Comparison of ENCODE assay signal across 25 cellular contexts in genomic region chr6:119343167-119343566, GRCh38. TPM values are rescaled to one million over a fixed set of nuclear protein-coding genes. Genes with fewer than 3 reads are reported as not detected.
DNase-seq lines count a peak whose midpoint lies in the region; ATAC-seq and TF ChIP-seq lines count a peak whose summit lies in the region.
"Had no signal": no experiment of that assay in that cellular context is flagged by ENCODE, and none has a peak within 500 bp of the region (broad histone marks: within the 10 kb centered on the region; RNA-seq: fewer than 3 reads in every experiment).

No MANE protein-coding gene starts in this region.

- H3K9me3 ChIP-seq in MM.1S (replicated peaks; ENCODE audit: insufficient read depth, low read length): no peaks in the 10 kb centered on the region
- H3K9me3 ChIP-seq in smooth muscle cell (replicated peaks; ENCODE audit: low read depth): no peaks in the 10 kb centered on the region
- H3K9me3 ChIP-seq: ascending aorta had no signal

- H3K9me3 Mint-ChIP-seq in activated T-cell treated with anti-CD3 and anti-CD28 coated beads, Interleukin-2, amount 50 U/mL, for 24 hours: no peaks in the 10 kb centered on the region
- H3K9me3 Mint-ChIP-seq in effector memory CD8-positive, alpha-beta T cell: no peaks in the 10 kb centered on the region
- H3K9me3 Mint-ChIP-seq: CD14-positive monocyte; GM23338; mesothelial cell of epicardium; neural progenitor cell; T-helper 2 cell treated with Interferon-gamma antibody and Interleukin-4, amounts not matched to agents 5 μg/mL and 100 μg/mL, for 36 hours; type B pancreatic cell had no signal

- no peak for DNase-seq in activated T-cell treated with anti-CD3 and anti-CD28 coated beads, Interleukin-2, amount 50 U/mL, for 24 hours
- DNase-seq in activated T-cell treated with anti-CD3 and anti-CD28 coated beads for 4 hours (no peak), MM.1S (no peak), smooth muscle cell (lab: John Stamatoyannopoulos, UW; ENCODE audit: unreplicated experiment) (no peak), iPS-NIHi7 (ENCODE audit: extremely low spot score) (no peak), HT-29 (ENCODE audit: low spot score) (no peak)
- no peak for DNase-seq in effector memory CD8-positive, alpha-beta T cell
- DNase-seq: activated naive CD4-positive, alpha-beta T cell; cerebellar nuclear complex; DMS53; hypothalamus; kidney glomerular epithelial cell; NCI-H187; NCI-H446 treated with DMSO at 0.1 percent for 48 hours; SIG-M5; stimulated activated CD4-positive, alpha-beta T cell treated with anti-CD3 and anti-CD28 coated beads, Interleukin-15, amount 100 ng/mL, for 24 hours; stimulated activated naive CD4-positive, alpha-beta T cell had no signal

- H3K4me1 Mint-ChIP-seq in activated T-cell treated with anti-CD3 and anti-CD28 coated beads, Interleukin-2, amount 50 U/mL, for 24 hours (ENCODE audit: low read depth): peaks cover 82% of the 10 kb centered on the region
- H3K4me1 Mint-ChIP-seq in effector memory CD8-positive, alpha-beta T cell (ENCODE audit: low read depth in 2 of 2): peaks cover 52 to 72% of the 10 kb centered on the region in 2 donors

- no peaks in the 10 kb centered on the region for H3K27me3 Mint-ChIP-seq in activated T-cell treated with anti-CD3 and anti-CD28 coated beads, Interleukin-2, amount 50 U/mL, for 24 hours
- H3K27me3 Mint-ChIP-seq in effector memory CD8-positive, alpha-beta T cell: no peaks in the 10 kb centered on the region

- peaks cover 15% of the 10 kb centered on the region for H3F3A ChIP-seq in MM.1S (ENCODE audit: insufficient read depth, low read length)
- H3F3A ChIP-seq in smooth muscle cell (ENCODE audit: low read depth): no peaks in the 10 kb centered on the region

- no peak overlapping the region for H3K4me3 Mint-ChIP-seq in activated T-cell treated with anti-CD3 and anti-CD28 coated beads, Interleukin-2, amount 50 U/mL, for 24 hours
- peak overlapping the region in 1 of 2 donors; percentile 9 for H3K4me3 Mint-ChIP-seq in effector memory CD8-positive, alpha-beta T cell
- H3K4me3 Mint-ChIP-seq: CD14-positive monocyte; GM23338; mesothelial cell of epicardium; neural progenitor cell; T-helper 2 cell treated with Interferon-gamma antibody and Interleukin-4, amounts not matched to agents 5 μg/mL and 100 μg/mL, for 36 hours had no signal

- TF ChIP-seq CTCF in MM.1S (IDR thresholded peaks at IDR 0.05; ENCODE audit: low read length) (no peak), smooth muscle cell (IDR thresholded peaks at IDR 0.05; ENCODE audit: borderline replicate concordance, insufficient read depth, poor library complexity, severe bottlenecking) (no peak)

- peak; percentile 28 for ATAC-seq in effector memory CD8-positive, alpha-beta T cell (replicated peaks)
- ATAC-seq in GM19397 (IDR thresholded peaks at IDR 0.05; ENCODE audit: unreplicated experiment): no peak
- ATAC-seq: GM23338 had no signal

- H3K4me1 ChIP-seq in MM.1S (ENCODE audit: low read length): peaks cover 42% of the 10 kb centered on the region
- H3K4me1 ChIP-seq in smooth muscle cell (ENCODE audit: low read depth): peaks cover 13% of the 10 kb centered on the region

- no peak overlapping the region for H2AFZ ChIP-seq in MM.1S (ENCODE audit: low read length)
- H2AFZ ChIP-seq in smooth muscle cell (ENCODE audit: low read depth): no peak overlapping the region
- H2AFZ ChIP-seq: GM23338, neural progenitor cell had no signal

- H3K27me3 ChIP-seq in MM.1S (replicated peaks; ENCODE audit: insufficient read depth, low read length) (no peaks in the 10 kb centered on the region), smooth muscle cell (ENCODE audit: low read depth) (no peaks in the 10 kb centered on the region)
- H3K27me3 ChIP-seq: ascending aorta had no signal

- H3K36me3 ChIP-seq in MM.1S (replicated peaks; ENCODE audit: insufficient read depth, low read length): no peaks in the 10 kb centered on the region; the same call in 1 of the 2 replicates
- H3K36me3 ChIP-seq in smooth muscle cell (ENCODE audit: low read depth): no peaks in the 10 kb centered on the region
- H3K36me3 ChIP-seq: ascending aorta, neural progenitor cell had no signal

- H3K4me3 ChIP-seq in MM.1S (ENCODE audit: low read length) (0 out of 2 replicates have a peak overlapping the region, but pooled peaks have one; percentile 3), smooth muscle cell (no peak overlapping the region)
- H3K4me3 ChIP-seq: ascending aorta, GM23338, neural progenitor cell had no signal

- H3K9me2 ChIP-seq in MM.1S (replicated peaks; ENCODE audit: insufficient read depth, low read length): no peaks in the 10 kb centered on the region

- H3K4me2 ChIP-seq in MM.1S (ENCODE audit: low read depth, low read length): peak overlapping the region; percentile 86
- H3K4me2 ChIP-seq in smooth muscle cell: peak overlapping the region; percentile 92
- H3K4me2 ChIP-seq: GM23338, neural progenitor cell had no signal

- peaks cover 100% of the 10 kb centered on the region for H3K79me2 ChIP-seq in MM.1S (ENCODE audit: low read length)
- peaks cover 100% of the 10 kb centered on the region for H3K79me2 ChIP-seq in smooth muscle cell (ENCODE audit: low read depth)

- peak overlapping the region; percentile 32 for H3K27ac Mint-ChIP-seq in activated T-cell treated with anti-CD3 and anti-CD28 coated beads, Interleukin-2, amount 50 U/mL, for 24 hours
- H3K27ac Mint-ChIP-seq in effector memory CD8-positive, alpha-beta T cell: peak overlapping the region; percentile 18 to 95
- H3K27ac Mint-ChIP-seq: GM23338; mesothelial cell of epicardium; neural progenitor cell; T-helper 2 cell treated with Interferon-gamma antibody and Interleukin-4, amounts not matched to agents 5 μg/mL and 100 μg/mL, for 36 hours; type B pancreatic cell had no signal

- 95% methylated on average over 4 of the region's 4 CpGs for WGBS in smooth muscle cell (ENCODE audit: low lambda C conversion rate)

- H4K20me1 ChIP-seq in MM.1S (ENCODE audit: insufficient read depth, low read length): peaks cover 22% of the 10 kb centered on the region
- H4K20me1 ChIP-seq in smooth muscle cell (ENCODE audit: low read depth): peaks cover 89% of the 10 kb centered on the region

- H3K27ac ChIP-seq in MM.1S (ENCODE audit: low read length) (no peak overlapping the region), smooth muscle cell (ENCODE audit: low read depth) (no peak overlapping the region)
- H3K27ac ChIP-seq: ascending aorta, neural progenitor cell had no signal

- peaks cover 86% of the 10 kb centered on the region for H3K36me3 Mint-ChIP-seq in activated T-cell treated with anti-CD3 and anti-CD28 coated beads, Interleukin-2, amount 50 U/mL, for 24 hours (ENCODE audit: low read depth)
- H3K36me3 Mint-ChIP-seq in effector memory CD8-positive, alpha-beta T cell (ENCODE audit: insufficient read depth): peaks cover 14% of the 10 kb centered on the region

- H3K9ac ChIP-seq in MM.1S (ENCODE audit: low read length) (no peak overlapping the region), smooth muscle cell (ENCODE audit: low read depth) (no peak overlapping the region)
- H3K9ac ChIP-seq: neural progenitor cell had no signal

RNA-seq across cellular contexts. Expression of gene MAN1A1, which starts 6.4 kb away (rescaled TPM):
- total RNA-seq in smooth muscle cell: 127 and 140 TPM in 2 replicates
- polyA plus RNA-seq in smooth muscle cell: 57.1 and 61.3 TPM in 2 replicates
- total RNA-seq in HT-29 (2014; rRNA removed; shearing (Covaris generic)): 16.1 and 17.9 TPM in 2 replicates
